Comparison of ENCODE assay signal across 10 cellular contexts in the genomic region with DNA sequence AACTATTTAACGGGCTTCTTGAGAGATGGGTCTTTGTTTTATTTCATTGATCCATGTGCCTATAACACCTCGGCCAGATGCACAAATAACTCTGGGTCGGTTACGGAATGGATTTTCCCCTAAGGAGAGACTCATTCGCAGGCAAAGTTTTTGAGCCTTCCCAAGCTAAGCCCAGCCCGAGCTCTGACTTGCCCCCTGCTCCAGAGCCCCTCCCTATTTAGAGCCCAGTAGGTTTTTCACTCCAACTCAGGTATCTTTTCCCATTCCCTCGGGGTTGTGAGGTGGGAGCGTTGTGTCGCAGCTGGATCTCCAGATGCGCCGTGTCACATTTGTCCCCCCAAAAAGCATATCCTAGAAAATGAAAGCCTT.
DNase-seq lines count a peak whose midpoint lies in the region; ATAC-seq and TF ChIP-seq lines count a peak whose summit lies in the region.
"Had no signal": no experiment of that assay in that cellular context is flagged by ENCODE, and none has a peak within 500 bp of the region (broad histone marks: within the 10 kb centered on the region; RNA-seq: fewer than 3 reads in every experiment).

No MANE protein-coding gene starts in this region.

- TF ChIP-seq CTCF in retinal pigment epithelial cell (conservative IDR thresholded peaks at IDR 0.05; ENCODE audit: low read depth, low read length), result no peak

- DNase-seq in EH (ENCODE audit: low read depth) (peak; percentile 39), adipocyte (ENCODE audit: low read depth) (peak; percentile 31), retinal pigment epithelial cell (ENCODE audit: low read depth) (no peak), NCI-H1092 treated with DMSO at 0.1 percent for 48 hours (lab: John Stamatoyannopoulos, UW) (no peak), NCI-H524 treated with DMSO at 0.1 percent for 48 hours (lab: John Stamatoyannopoulos, UW) (no peak)
- DNase-seq: activated naive CD4-positive, alpha-beta T cell treated with anti-CD3 and anti-CD28 coated beads, Interleukin-2, amount 50 U/mL, for 16 hours; hippocampal formation had no signal

- H3K9me3 ChIP-seq in adipocyte (ENCODE audit: control insufficient read depth, low read length), result no peaks in the 10 kb centered on the region

- no peak for ATAC-seq in GM18868 (IDR thresholded peaks at IDR 0.05; ENCODE audit: unreplicated experiment)
- no peak for ATAC-seq in HG02970 (IDR thresholded peaks at IDR 0.05; ENCODE audit: low FRiP score, unreplicated experiment)

- H3K27me3 ChIP-seq in adipocyte (replicated peaks; ENCODE audit: control insufficient read depth, insufficient read depth, low read length), result peaks cover 25% of the 10 kb centered on the region

- H3K4me3 ChIP-seq in adipocyte (ENCODE audit: low read length) (peak overlapping the region; percentile 84), iPS-11a (ENCODE audit: low read depth, low read length) (peak overlapping the region; percentile 65), retinal pigment epithelial cell (ENCODE audit: low read length) (peak overlapping the region; percentile 46)

- peak overlapping the region; percentile 61 for H3K9ac ChIP-seq in adipocyte (ENCODE audit: low read length)

- H3K4me1 ChIP-seq in adipocyte (ENCODE audit: control insufficient read depth, insufficient read depth, low read length), result peaks cover 10% of the 10 kb centered on the region

- H3K36me3 ChIP-seq in adipocyte (ENCODE audit: control insufficient read depth, insufficient read depth, low read length, severe bottlenecking), result no peaks in the 10 kb centered on the region

Comparison
In these comparisons a context has a peak if more than half of its experiments do, and no peak if none do; other contexts are left out.
1. DNase-seq: peak in EH (single experiment) and adipocyte (single experiment); none in retinal pigment epithelial cell (single experiment), NCI-H1092 treated with DMSO at 0.1 percent for 48 hours (single experiment) and NCI-H524 treated with DMSO at 0.1 percent for 48 hours (single experiment).
2. Peak in every context shown above with its lines, with median percentiles within 50 percentile points of each other: H3K4me3 ChIP-seq.